8 cellular contexts compared by ENCODE assay signal in the genomic region with DNA sequence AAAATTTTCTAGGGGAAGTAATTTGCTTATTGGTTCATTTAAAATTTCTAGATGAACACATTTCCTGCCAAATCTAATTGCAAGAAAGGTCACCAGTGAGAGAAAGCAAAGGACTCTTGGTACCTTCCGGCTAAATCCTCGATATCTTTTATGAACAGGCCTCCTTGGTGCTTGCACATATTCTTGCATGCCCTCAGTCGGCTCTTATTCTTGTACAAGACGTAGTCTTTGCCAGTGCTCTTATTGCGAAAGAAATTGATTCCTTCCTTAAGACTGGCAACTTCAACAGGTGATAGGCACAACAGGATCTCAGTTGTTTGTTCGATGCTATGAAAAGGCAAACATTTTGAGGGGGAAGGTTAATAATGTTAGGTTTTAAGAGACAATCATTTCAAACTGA.
DNase-seq lines count a peak whose midpoint lies in the region; ATAC-seq and TF ChIP-seq lines count a peak whose summit lies in the region.

No MANE protein-coding gene starts in this region.

- peak overlapping the region; percentile 93 for H3K27ac Mint-ChIP-seq in CD8-positive, alpha-beta T cell
- H3K27ac Mint-ChIP-seq in natural killer cell treated with Interleukin-12 subunit alpha and Interleukin-12 subunit beta and Interleukin-15 and Interleukin-18, amount 100 ng/mL, for 72 hours, result peak overlapping the region; percentile 95

- H3K4me3 ChIP-seq in CD8-positive, alpha-beta T cell (ENCODE audit: low read depth, low read length), result peak overlapping the region; percentile 72

- CTCF ChIA-PET in CD8-positive, alpha-beta T cell (lab: Charles Lee), result interaction anchor here (0.5 kb wide), 1 partner anchor 626 kb away, joined by 3 read pairs; no protein-coding TSS in a partner anchor

- TF ChIP-seq CTCF in CD8-positive, alpha-beta T cell (IDR thresholded peaks at IDR 0.05), result no peak

- intact Hi-C loops in CD8-positive, alpha-beta T cell (cut with DNase I, micrococcal nuclease), result loop anchor here in 1 of 2 experiments (2.0 to 5.0 kb wide), 3 partner anchors 15 to 415 kb away; no protein-coding TSS in a partner anchor

- H3K27me3 ChIP-seq in CD8-positive, alpha-beta T cell (ENCODE audit: insufficient read depth, low read length), result no peaks in the 10 kb centered on the region

- H3K36me3 Mint-ChIP-seq in CD8-positive, alpha-beta T cell, result peaks cover 36% of the 10 kb centered on the region
- peaks cover 33% of the 10 kb centered on the region for H3K36me3 Mint-ChIP-seq in natural killer cell treated with Interleukin-12 subunit alpha and Interleukin-12 subunit beta and Interleukin-15 and Interleukin-18, amount 100 ng/mL, for 72 hours

- no peaks in the 10 kb centered on the region for H3K9me3 ChIP-seq in CD8-positive, alpha-beta T cell (ENCODE audit: low read length)

- peaks cover 6% of the 10 kb centered on the region for H3K9me3 Mint-ChIP-seq in CD8-positive, alpha-beta T cell
- H3K9me3 Mint-ChIP-seq in natural killer cell treated with Interleukin-12 subunit alpha and Interleukin-12 subunit beta and Interleukin-15 and Interleukin-18, amount 100 ng/mL, for 72 hours, result no peaks in the 10 kb centered on the region

- H3K4me3 Mint-ChIP-seq in CD8-positive, alpha-beta T cell, result peak overlapping the region; percentile 89
- H3K4me3 Mint-ChIP-seq in natural killer cell treated with Interleukin-12 subunit alpha and Interleukin-12 subunit beta and Interleukin-15 and Interleukin-18, amount 100 ng/mL, for 72 hours, result peak overlapping the region; percentile 90

- H3K36me3 ChIP-seq in CD8-positive, alpha-beta T cell (ENCODE audit: insufficient read depth, low read length), result peaks cover 3% of the 10 kb centered on the region

- POLR2A ChIA-PET in CD8-positive, alpha-beta T cell (lab: Charles Lee), result interaction anchor here (0.6 to 1.1 kb wide), 3 partner anchors 9 to 188 kb away, joined by 3 to 4 read pairs (median 3); no protein-coding TSS in a partner anchor

- no peaks in the 10 kb centered on the region for H3K27me3 Mint-ChIP-seq in CD8-positive, alpha-beta T cell (ENCODE audit: low read depth)
- H3K27me3 Mint-ChIP-seq in natural killer cell treated with Interleukin-12 subunit alpha and Interleukin-12 subunit beta and Interleukin-15 and Interleukin-18, amount 100 ng/mL, for 72 hours, result no peaks in the 10 kb centered on the region

- H3K4me1 Mint-ChIP-seq in CD8-positive, alpha-beta T cell (ENCODE audit: low read depth), result peaks cover 47% of the 10 kb centered on the region
- H3K4me1 Mint-ChIP-seq in natural killer cell treated with Interleukin-12 subunit alpha and Interleukin-12 subunit beta and Interleukin-15 and Interleukin-18, amount 100 ng/mL, for 72 hours (ENCODE audit: low read depth in 2 of 2), result peaks cover 21 to 48% of the 10 kb centered on the region in 2 donors

- ATAC-seq in CD8-positive, alpha-beta T cell, result no peak
- peak; percentile 12 to 28 for ATAC-seq in natural killer cell treated with Interleukin-12 subunit alpha and Interleukin-12 subunit beta and Interleukin-15 and Interleukin-18, amount 100 ng/mL, for 72 hours

- peaks cover 33% of the 10 kb centered on the region for H3K4me1 ChIP-seq in CD8-positive, alpha-beta T cell (ENCODE audit: insufficient read depth, low read length)

- DNase-seq in CD8-positive, alpha-beta T cell, result no peak
- DNase-seq in NOMO-1 treated with dmso at 0.1 percent for 144 hours (lab: John Stamatoyannopoulos, UW; ENCODE audit: unreplicated experiment) (peak; percentile 16), NCI-H524 (lab: John Stamatoyannopoulos, UW) (no peak), NCI-H1092 treated with DMSO at 0.1 percent for 48 hours (lab: John Stamatoyannopoulos, UW) (no peak), islet precursor cell (no peak)
- no peak for DNase-seq in natural killer cell treated with Interleukin-12 subunit alpha and Interleukin-12 subunit beta and Interleukin-15 and Interleukin-18, amount 100 ng/mL, for 72 hours (ENCODE audit: low spot score)
- no peak for DNase-seq in effector CD8-positive, alpha-beta T cell (lab: John Stamatoyannopoulos, UW)

- peak overlapping the region; percentile 70 for H3K27ac ChIP-seq in CD8-positive, alpha-beta T cell (ENCODE audit: low read depth, low read length)
- peak overlapping the region; percentile 80 for H3K27ac ChIP-seq in cingulate gyrus (ENCODE audit: low read depth, low read length)
